8 cellular contexts compared by ENCODE assay signal in the genomic region with DNA sequence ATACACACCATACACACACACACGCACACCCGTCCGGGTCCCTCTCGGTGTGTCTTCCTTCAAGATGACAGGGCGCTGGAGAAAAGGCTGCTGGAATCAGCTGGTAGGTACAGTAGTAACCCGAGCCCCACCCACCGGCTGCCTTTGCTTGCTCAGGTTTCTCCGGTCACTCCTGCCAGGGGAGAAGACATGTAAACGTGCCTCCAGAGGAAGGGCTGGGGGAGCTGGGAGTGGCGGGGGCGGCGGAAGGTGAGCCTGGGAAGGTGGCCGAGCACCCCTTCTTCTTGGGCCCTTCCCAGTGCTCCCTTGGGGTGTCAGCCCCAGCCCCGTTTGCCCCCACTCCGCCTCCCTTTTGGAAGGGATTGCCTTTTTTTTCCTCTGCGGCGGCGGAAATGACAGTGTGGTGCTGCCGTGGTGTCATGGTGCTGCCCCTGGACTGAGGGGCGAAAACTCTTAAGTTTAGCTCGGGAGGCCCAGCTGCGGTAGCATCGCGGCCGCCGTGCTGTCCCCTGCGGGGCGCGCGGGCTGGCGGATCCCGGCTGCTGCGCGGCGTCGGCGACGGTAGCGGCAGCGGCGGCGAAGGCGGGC. TPM values are rescaled to one million over a fixed set of nuclear protein-coding genes. Genes with fewer than 3 reads are reported as not detected.
DNase-seq lines count a peak whose midpoint lies in the region; ATAC-seq, FAIRE-seq and TF ChIP-seq lines count a peak whose summit lies in the region.

A gene with protein sequence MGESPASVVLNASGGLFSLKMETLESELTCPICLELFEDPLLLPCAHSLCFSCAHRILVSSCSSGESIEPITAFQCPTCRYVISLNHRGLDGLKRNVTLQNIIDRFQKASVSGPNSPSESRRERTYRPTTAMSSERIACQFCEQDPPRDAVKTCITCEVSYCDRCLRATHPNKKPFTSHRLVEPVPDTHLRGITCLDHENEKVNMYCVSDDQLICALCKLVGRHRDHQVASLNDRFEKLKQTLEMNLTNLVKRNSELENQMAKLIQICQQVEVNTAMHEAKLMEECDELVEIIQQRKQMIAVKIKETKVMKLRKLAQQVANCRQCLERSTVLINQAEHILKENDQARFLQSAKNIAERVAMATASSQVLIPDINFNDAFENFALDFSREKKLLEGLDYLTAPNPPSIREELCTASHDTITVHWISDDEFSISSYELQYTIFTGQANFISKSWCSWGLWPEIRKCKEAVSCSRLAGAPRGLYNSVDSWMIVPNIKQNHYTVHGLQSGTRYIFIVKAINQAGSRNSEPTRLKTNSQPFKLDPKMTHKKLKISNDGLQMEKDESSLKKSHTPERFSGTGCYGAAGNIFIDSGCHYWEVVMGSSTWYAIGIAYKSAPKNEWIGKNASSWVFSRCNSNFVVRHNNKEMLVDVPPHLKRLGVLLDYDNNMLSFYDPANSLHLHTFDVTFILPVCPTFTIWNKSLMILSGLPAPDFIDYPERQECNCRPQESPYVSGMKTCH (plus strand): TSS at position 169 of the 588 bp plus-strand sequence. CDS start 561 bp downstream, outside the sequence.

- peak within 1 kb of the TSS; percentile 91 for H3K4me2 ChIP-seq in PC-3 (ENCODE audit: low read length)

- no peaks in the 10 kb centered on the region for H4K20me1 ChIP-seq in PC-3 (ENCODE audit: low read length)

- H3K36me3 Mint-ChIP-seq in activated naive CD4-positive, alpha-beta T cell treated with anti-CD3 and anti-CD28 coated beads, Interleukin-2, amount 50 U/mL, for 24 hours, result no peaks in the 10 kb centered on the region
- no peaks in the 10 kb centered on the region for H3K36me3 Mint-ChIP-seq in glutamatergic neuron (ENCODE audit: unreplicated experiment)

- peaks cover 44% of the 10 kb centered on the region for H3K79me2 ChIP-seq in PC-3 (ENCODE audit: low read length)

- H3K9me2 ChIP-seq in PC-3 (replicated peaks; ENCODE audit: low read length), result no peaks in the 10 kb centered on the region

- ATAC-seq in HG02943 (IDR thresholded peaks at IDR 0.05; ENCODE audit: low read depth, unreplicated experiment) (peak; percentile 37), PC-3 (peak; percentile 81), pancreas (peak; percentile 68 to 84 (median 78))

- POLR2A ChIA-PET in PC-3 (lab: Charles Lee; ENCODE audit: unreplicated experiment), result interaction anchor here (0.6 kb wide), 2 partner anchors 17 to 59 kb away, joined by 4 to 5 read pairs; no protein-coding TSS in a partner anchor

- CTCF ChIA-PET in PC-3 (lab: Charles Lee), result no interaction called here

- peak within 1 kb of the TSS; percentile 78 for H3K9ac ChIP-seq in PC-3 (ENCODE audit: low read length)

- intact Hi-C loops in PC-3 (cut with micrococcal nuclease), result no loop called here
- intact Hi-C loops in pancreas (cut with DNase I), result no loop called here
- intact Hi-C loops in uterus (cut with DNase I; ENCODE audit: low total_unique reads), result no loop called here

- no peaks in the 10 kb centered on the region for H3F3A ChIP-seq in PC-3 (ENCODE audit: low read length, unreplicated experiment)

- TF ChIP-seq CTCF in PC-3 (conservative IDR thresholded peaks at IDR 0.05; ENCODE audit: low read depth, low read length) (no peak), glutamatergic neuron (IDR thresholded peaks at IDR 0.05; ENCODE audit: partially characterized antibody, unreplicated experiment) (no peak), pancreas (IDR thresholded peaks at IDR 0.05) (no peak), uterus (IDR thresholded peaks at IDR 0.05) (no peak)

- H3K9me3 ChIP-seq in PC-3 (ENCODE audit: low read length) (no peaks in the 10 kb centered on the region), pancreas (no peaks in the 10 kb centered on the region), uterus (no peaks in the 10 kb centered on the region)

- TF ChIP-seq POLR2A in GM12891 (IDR thresholded peaks at IDR 0.05; ENCODE audit: low read depth, low read length) (no peak), uterus (IDR thresholded peaks at IDR 0.05) (no peak)

- no peaks in the 10 kb centered on the region for H3K27me3 ChIP-seq in PC-3 (ENCODE audit: low read length)
- H3K27me3 ChIP-seq in pancreas, result no peaks in the 10 kb centered on the region
- no peaks in the 10 kb centered on the region for H3K27me3 ChIP-seq in uterus

- H3K27ac ChIP-seq in PC-3 (ENCODE audit: low read length), result peak within 1 kb of the TSS; percentile 47
- H3K27ac ChIP-seq in pancreas, result peak within 1 kb of the TSS; percentile 69 to 89 (median 79)
- H3K27ac ChIP-seq in uterus, result peak within 1 kb of the TSS; percentile 92 to 94

- WGBS in pancreas, 2 donors, result 1 to 36% methylated on average over 34 to 42 of the region's 43 CpGs

- H3K36me3 ChIP-seq in PC-3 (ENCODE audit: low read depth, low read length), result no peaks in the 10 kb centered on the region
- H3K36me3 ChIP-seq in pancreas, result no peaks in the 10 kb centered on the region
- no peaks in the 10 kb centered on the region for H3K36me3 ChIP-seq in uterus

- peak within 1 kb of the TSS; percentile 90 for H2AFZ ChIP-seq in PC-3 (ENCODE audit: low read length)

- peaks cover 14% of the 10 kb centered on the region for H3K4me1 ChIP-seq in PC-3 (ENCODE audit: insufficient read depth, low read length)
- H3K4me1 ChIP-seq in pancreas, result no peaks in the 10 kb centered on the region
- no peaks in the 10 kb centered on the region for H3K4me1 ChIP-seq in uterus

- no peaks in the 10 kb centered on the region for H3K27me3 Mint-ChIP-seq in activated naive CD4-positive, alpha-beta T cell treated with anti-CD3 and anti-CD28 coated beads, Interleukin-2, amount 50 U/mL, for 24 hours
- peaks cover 2% of the 10 kb centered on the region for H3K27me3 Mint-ChIP-seq in glutamatergic neuron (ENCODE audit: unreplicated experiment)

- H3K4me1 Mint-ChIP-seq in activated naive CD4-positive, alpha-beta T cell treated with anti-CD3 and anti-CD28 coated beads, Interleukin-2, amount 50 U/mL, for 24 hours, result peaks cover 59% of the 10 kb centered on the region
- peaks cover 6% of the 10 kb centered on the region for H3K4me1 Mint-ChIP-seq in glutamatergic neuron (ENCODE audit: low read depth, unreplicated experiment)

- peak within 1 kb of the TSS; percentile 79 for H3K27ac Mint-ChIP-seq in activated naive CD4-positive, alpha-beta T cell treated with anti-CD3 and anti-CD28 coated beads, Interleukin-2, amount 50 U/mL, for 24 hours
- no peak within 1 kb of the TSS for H3K27ac Mint-ChIP-seq in glutamatergic neuron (ENCODE audit: unreplicated experiment)

- no peak for FAIRE-seq in GM12891 (lab: Jason Lieb, UNC)
- no peak for FAIRE-seq in pancreas (lab: Jason Lieb, UNC)

- H3K4me3 Mint-ChIP-seq in activated naive CD4-positive, alpha-beta T cell treated with anti-CD3 and anti-CD28 coated beads, Interleukin-2, amount 50 U/mL, for 24 hours, result peak within 1 kb of the TSS; percentile 93
- peak within 1 kb of the TSS; percentile 76 for H3K4me3 Mint-ChIP-seq in glutamatergic neuron (ENCODE audit: unreplicated experiment)

- BruUV-seq in PC-3 (replicated peaks; lab: Mats Ljungman, UMichigan), result no TSS peak

- DNase-seq in GM12891 (ENCODE audit: insufficient read length, low spot score) (peak; percentile 6), PC-3 (peak; percentile 81), glutamatergic neuron (peak; percentile 37), pancreas (peak; percentile 54 to 72 (median 67)), uterus (peak; percentile 66 to 78), NCI-H446 (lab: John Stamatoyannopoulos, UW) (no peak)

- no peaks in the 10 kb centered on the region for H3K9me3 Mint-ChIP-seq in activated naive CD4-positive, alpha-beta T cell treated with anti-CD3 and anti-CD28 coated beads, Interleukin-2, amount 50 U/mL, for 24 hours
- H3K9me3 Mint-ChIP-seq in glutamatergic neuron (ENCODE audit: unreplicated experiment), result peaks cover 2% of the 10 kb centered on the region

- H3K4me3 ChIP-seq in PC-3 (ENCODE audit: low read length) (peak within 1 kb of the TSS; percentile 82), pancreas (peak within 1 kb of the TSS; percentile 23 to 54 (median 42)), uterus (peak within 1 kb of the TSS; percentile 26 to 59)

TF ChIP-seq in GM12891, 5 proteins besides CTCF, POLR2A, EP300 and RAD21:
- TF ChIP-seq POU2F2 (IDR thresholded peaks at IDR 0.05; ENCODE audit: low read depth, low read length) (no peak), SPI1 (IDR thresholded peaks at IDR 0.05; ENCODE audit: low read depth, low read length) (no peak)

RNA-seq across cellular contexts. Expression of the gene that starts here (rescaled TPM):
- 0.06 TPM for polyA plus RNA-seq in GM12891 (2012; ENCODE audit: low read depth, missing spikeins)
- total RNA-seq in PC-3 (2014; rRNA removed) (19.2 and 23.2 TPM in 2 replicates), glutamatergic neuron (ENCODE audit: unreplicated experiment) (5.5 TPM), pancreas (10 to 100 TPM in 2 of 6 donors, 1 to 10 TPM in 4; 5.7 to 11.3 (median 8.8) TPM), uterus (10 to 100 TPM in 3 of 4 donors, 1 to 10 TPM in 1; 8.5 to 53.4 (median 40.7) TPM)
- 1 to 10 TPM; 1.6 to 1.9 TPM for polyA plus RNA-seq in pancreas

Comparison
In these comparisons a context has a peak if more than half of its experiments do, and no peak if none do; other contexts are left out.
1. DNase-seq: peak in GM12891 (single experiment), PC-3 (single experiment), glutamatergic neuron (single experiment), pancreas (6 of 6) and uterus (2 of 2); none in NCI-H446 (0 of 2).
2. Peak in every context shown above with its lines, with median percentiles within 50 percentile points of each other: ATAC-seq, H3K27ac ChIP-seq and H3K4me3 ChIP-seq.